Comparison of ENCODE assay signal across 8 cellular contexts in the genomic region with DNA sequence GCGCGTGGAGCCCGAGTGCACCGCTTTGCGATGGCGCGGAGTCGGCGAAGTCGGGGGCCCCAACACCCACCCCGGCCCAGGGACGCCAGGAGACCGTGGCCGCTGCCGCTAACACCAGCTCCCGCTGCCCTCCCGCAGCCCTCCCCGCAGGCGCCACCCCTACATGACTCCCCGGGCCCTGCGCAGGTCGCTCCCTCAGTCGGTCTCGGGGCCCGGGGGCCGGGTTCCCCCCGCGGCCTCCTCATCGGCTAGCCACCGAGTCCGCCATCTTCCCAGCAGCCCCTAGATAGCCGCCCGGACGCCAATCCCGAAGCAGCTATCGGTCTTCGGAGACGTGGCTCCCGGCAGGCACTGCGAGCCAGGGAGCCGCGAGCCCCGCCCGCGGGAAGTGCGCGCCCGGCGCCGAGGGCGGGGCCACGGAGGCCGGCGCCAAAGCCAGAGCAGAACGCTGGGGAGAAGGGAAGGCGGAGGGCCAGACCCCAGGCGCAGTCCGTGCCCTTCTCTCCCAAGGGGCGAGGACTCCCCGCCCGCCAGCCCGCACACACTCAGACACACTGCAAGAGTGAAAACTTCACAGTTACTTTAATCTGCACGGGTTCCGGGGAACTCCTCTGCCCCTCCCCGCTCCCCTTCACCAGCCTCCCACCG. TPM values are rescaled to one million over a fixed set of nuclear protein-coding genes. Genes with fewer than 3 reads are reported as not detected.
DNase-seq lines count a peak whose midpoint lies in the region; TF ChIP-seq lines count a peak whose summit lies in the region.

A gene with protein sequence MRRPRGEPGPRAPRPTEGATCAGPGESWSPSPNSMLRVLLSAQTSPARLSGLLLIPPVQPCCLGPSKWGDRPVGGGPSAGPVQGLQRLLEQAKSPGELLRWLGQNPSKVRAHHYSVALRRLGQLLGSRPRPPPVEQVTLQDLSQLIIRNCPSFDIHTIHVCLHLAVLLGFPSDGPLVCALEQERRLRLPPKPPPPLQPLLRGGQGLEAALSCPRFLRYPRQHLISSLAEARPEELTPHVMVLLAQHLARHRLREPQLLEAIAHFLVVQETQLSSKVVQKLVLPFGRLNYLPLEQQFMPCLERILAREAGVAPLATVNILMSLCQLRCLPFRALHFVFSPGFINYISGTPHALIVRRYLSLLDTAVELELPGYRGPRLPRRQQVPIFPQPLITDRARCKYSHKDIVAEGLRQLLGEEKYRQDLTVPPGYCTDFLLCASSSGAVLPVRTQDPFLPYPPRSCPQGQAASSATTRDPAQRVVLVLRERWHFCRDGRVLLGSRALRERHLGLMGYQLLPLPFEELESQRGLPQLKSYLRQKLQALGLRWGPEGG (minus strand): TSS at position 288 of the 648 bp plus-strand sequence. CDS start 43 bp downstream, at position 245.

- H3K4me3 ChIP-seq in H7 (ENCODE audit: insufficient read depth, low read depth, low read length) (peak within 1 kb of the TSS; percentile 95), MM.1S (ENCODE audit: low read length) (peak within 1 kb of the TSS; percentile 84), neural cell (ENCODE audit: low read length) (peak within 1 kb of the TSS; percentile 91), stomach (peak within 1 kb of the TSS; percentile 74 to 97 (median 94))

- no peak for TF ChIP-seq RAD21 in neural cell (conservative IDR thresholded peaks at IDR 0.05)

- H3K36me3 ChIP-seq in H7 (replicated peaks; ENCODE audit: control insufficient read depth, insufficient read depth, low read length) = no peaks in the 10 kb centered on the region; the same call in 1 of the 2 replicates
- 0 out of 2 replicates have a peak, but pooled peaks cover 3% of the 10 kb centered on the region for H3K36me3 ChIP-seq in MM.1S (replicated peaks; ENCODE audit: insufficient read depth, low read length)
- H3K36me3 ChIP-seq in neural cell (ENCODE audit: insufficient read depth, low read length) = no peaks in the 10 kb centered on the region
- H3K36me3 ChIP-seq in stomach = peaks cover 6 to 22% (median 20%) of the 10 kb centered on the region in 4 donors

- 0 to 1% (median 1%) methylated on average over 19 to 66 of the region's 66 CpGs for WGBS in stomach, 5 donors

- peak within 1 kb of the TSS; percentile 70 for H2AFZ ChIP-seq in MM.1S (ENCODE audit: low read length)
- H2AFZ ChIP-seq in neural cell (ENCODE audit: low read depth, low read length) = peak within 1 kb of the TSS; percentile 51

- no peaks in the 10 kb centered on the region for H3K9me2 ChIP-seq in MM.1S (replicated peaks; ENCODE audit: insufficient read depth, low read length)
- H3K9me2 ChIP-seq in neural cell (ENCODE audit: insufficient read depth, low read length) = no peaks in the 10 kb centered on the region

- H3K27me3 ChIP-seq in H7 (ENCODE audit: control insufficient read depth, insufficient read depth, low read length) (peaks cover 5% of the 10 kb centered on the region; the same call in 1 of the 2 replicates), MM.1S (replicated peaks; ENCODE audit: insufficient read depth, low read length) (no peaks in the 10 kb centered on the region), neural cell (ENCODE audit: insufficient read depth, low read depth, low read length) (no peaks in the 10 kb centered on the region), stomach (no peaks in the 10 kb centered on the region)

- TF ChIP-seq POLR2A in stomach (IDR thresholded peaks at IDR 0.05) = peak in 1 of 4 donors; percentile 41

- intact Hi-C loops in stomach (cut with DNase I; ENCODE audit: low total_unique reads) = no loop called here

- H3K9ac ChIP-seq in MM.1S (ENCODE audit: low read length) = peak within 1 kb of the TSS; percentile 92
- H3K9ac ChIP-seq in neural cell (ENCODE audit: low read length) = peak within 1 kb of the TSS; percentile 85

- TF ChIP-seq EP300 in neural cell (conservative IDR thresholded peaks at IDR 0.05; ENCODE audit: poor library complexity, severe bottlenecking) (peak; percentile 38), stomach (IDR thresholded peaks at IDR 0.05) (no peak)

- no peaks in the 10 kb centered on the region for H3K9me3 ChIP-seq in MM.1S (replicated peaks; ENCODE audit: insufficient read depth, low read length)
- no peaks in the 10 kb centered on the region for H3K9me3 ChIP-seq in neural cell (ENCODE audit: low read length)
- H3K9me3 ChIP-seq in stomach = no peaks in the 10 kb centered on the region

- H3F3A ChIP-seq in MM.1S (ENCODE audit: insufficient read depth, low read length) (peaks cover 16% of the 10 kb centered on the region; the same call in 1 of the 2 replicates), neural cell (ENCODE audit: insufficient read depth, low read length, poor library complexity, severe bottlenecking) (no peaks in the 10 kb centered on the region)

- H3K4me1 ChIP-seq in MM.1S (ENCODE audit: low read length) (peaks cover 22% of the 10 kb centered on the region), stomach (peaks cover 62 to 80% (median 78%) of the 10 kb centered on the region in 4 donors)

- H4K20me1 ChIP-seq in MM.1S (ENCODE audit: insufficient read depth, low read length) (no peaks in the 10 kb centered on the region), neural cell (ENCODE audit: insufficient read depth) (no peaks in the 10 kb centered on the region)

- no peak for TF ChIP-seq CTCF in MM.1S (IDR thresholded peaks at IDR 0.05; ENCODE audit: low read length)
- TF ChIP-seq CTCF in neural cell (IDR thresholded peaks at IDR 0.05; ENCODE audit: poor library complexity, severe bottlenecking) = no peak
- TF ChIP-seq CTCF in stomach (IDR thresholded peaks at IDR 0.05) = no peak

- peak; percentile 94 for DNase-seq in ELF-1 (ENCODE audit: low read depth, low spot score)
- peak; percentile 98 for DNase-seq in H7
- peak; percentile 97 for DNase-seq in MM.1S
- peak; percentile 13 for DNase-seq in SIG-M5 (lab: John Stamatoyannopoulos, UW)
- DNase-seq in activated effector memory CD4-positive, alpha-beta T cell treated with anti-CD3 and anti-CD28 coated beads, Interleukin-2, amount 50 U/mL, for 16 hours = peak; percentile 96
- peak; percentile 80 for DNase-seq in fibroblast of the conjunctiva (ENCODE audit: low read depth)
- DNase-seq in stomach = peak; percentile 92

- H3K4me2 ChIP-seq in MM.1S (ENCODE audit: low read depth, low read length) (peak within 1 kb of the TSS; percentile 71), neural cell (ENCODE audit: low read length) (peak within 1 kb of the TSS; percentile 74)

- H3K27ac ChIP-seq in MM.1S (ENCODE audit: low read length) = peak within 1 kb of the TSS; percentile 45; the same call in 1 of the 2 replicates
- peak within 1 kb of the TSS; percentile 78 for H3K27ac ChIP-seq in neural cell (ENCODE audit: low read length)
- H3K27ac ChIP-seq in stomach = peak within 1 kb of the TSS; percentile 93 to 97 (median 96)

- H3K79me2 ChIP-seq in MM.1S (ENCODE audit: low read length) (peaks cover 52% of the 10 kb centered on the region), neural cell (replicated peaks; ENCODE audit: insufficient read depth, low read length) (peaks cover 13% of the 10 kb centered on the region)

TF ChIP-seq in neural cell, 6 proteins besides CTCF, POLR2A, EP300 and RAD21:
- TF ChIP-seq EZH2 (IDR thresholded peaks at IDR 0.05; ENCODE audit: borderline replicate concordance, insufficient read depth, low read length, poor library complexity, severe bottlenecking) = no peak
- peak; percentile 88 for TF ChIP-seq POLR2AphosphoS5 (IDR thresholded peaks at IDR 0.05)
- TF ChIP-seq, protein P1, sequence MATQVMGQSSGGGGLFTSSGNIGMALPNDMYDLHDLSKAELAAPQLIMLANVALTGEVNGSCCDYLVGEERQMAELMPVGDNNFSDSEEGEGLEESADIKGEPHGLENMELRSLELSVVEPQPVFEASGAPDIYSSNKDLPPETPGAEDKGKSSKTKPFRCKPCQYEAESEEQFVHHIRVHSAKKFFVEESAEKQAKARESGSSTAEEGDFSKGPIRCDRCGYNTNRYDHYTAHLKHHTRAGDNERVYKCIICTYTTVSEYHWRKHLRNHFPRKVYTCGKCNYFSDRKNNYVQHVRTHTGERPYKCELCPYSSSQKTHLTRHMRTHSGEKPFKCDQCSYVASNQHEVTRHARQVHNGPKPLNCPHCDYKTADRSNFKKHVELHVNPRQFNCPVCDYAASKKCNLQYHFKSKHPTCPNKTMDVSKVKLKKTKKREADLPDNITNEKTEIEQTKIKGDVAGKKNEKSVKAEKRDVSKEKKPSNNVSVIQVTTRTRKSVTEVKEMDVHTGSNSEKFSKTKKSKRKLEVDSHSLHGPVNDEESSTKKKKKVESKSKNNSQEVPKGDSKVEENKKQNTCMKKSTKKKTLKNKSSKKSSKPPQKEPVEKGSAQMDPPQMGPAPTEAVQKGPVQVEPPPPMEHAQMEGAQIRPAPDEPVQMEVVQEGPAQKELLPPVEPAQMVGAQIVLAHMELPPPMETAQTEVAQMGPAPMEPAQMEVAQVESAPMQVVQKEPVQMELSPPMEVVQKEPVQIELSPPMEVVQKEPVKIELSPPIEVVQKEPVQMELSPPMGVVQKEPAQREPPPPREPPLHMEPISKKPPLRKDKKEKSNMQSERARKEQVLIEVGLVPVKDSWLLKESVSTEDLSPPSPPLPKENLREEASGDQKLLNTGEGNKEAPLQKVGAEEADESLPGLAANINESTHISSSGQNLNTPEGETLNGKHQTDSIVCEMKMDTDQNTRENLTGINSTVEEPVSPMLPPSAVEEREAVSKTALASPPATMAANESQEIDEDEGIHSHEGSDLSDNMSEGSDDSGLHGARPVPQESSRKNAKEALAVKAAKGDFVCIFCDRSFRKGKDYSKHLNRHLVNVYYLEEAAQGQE (IDR thresholded peaks at IDR 0.05; ENCODE audit: borderline replicate concordance) = peak; percentile 70
- TF ChIP-seq SMC3 (conservative IDR thresholded peaks at IDR 0.05; ENCODE audit: poor library complexity) = no peak
- TF ChIP-seq MXI1 (conservative IDR thresholded peaks at IDR 0.05; ENCODE audit: poor library complexity, severe bottlenecking) = peak; percentile 32
- TF ChIP-seq TAF1 (IDR thresholded peaks at IDR 0.05; ENCODE audit: low read depth) = peak; percentile 59

RNA-seq across cellular contexts. Expression of the gene that starts here (rescaled TPM):
- total RNA-seq in H7 (2014; rRNA removed; shearing (Covaris generic)) = 58.4 and 86.3 TPM in 2 replicates
- polyA plus RNA-seq in neural cell (147 and 182 TPM in 2 replicates), stomach (100 to 1,000 TPM in 2 of 3 donors, 10 to 100 TPM in 1; 70.3 to 149 (median 129) TPM)
- 45.5 and 52.8 TPM in 2 replicates for polyA minus RNA-seq in neural cell
- total RNA-seq in stomach = 100 to 1,000 TPM in 3 of 5 donors, 10 to 100 TPM in 2; 40.0 to 415 (median 116) TPM

Comparison
In these comparisons a context has a peak if more than half of its experiments do, and no peak if none do; other contexts are left out.
1. Peak in every context shown above with its lines: DNase-seq, H3K4me3 ChIP-seq and H3K27ac ChIP-seq.
2. DNase-seq: peak in every context shown above with its lines; median percentile 98 in H7; 97 in MM.1S; 96 in activated effector memory CD4-positive, alpha-beta T cell treated with anti-CD3 and anti-CD28 coated beads, Interleukin-2, amount 50 U/mL, for 16 hours; 94 in ELF-1; 92 in stomach; 80 in fibroblast of the conjunctiva; 13 in SIG-M5.
3. H3K27ac ChIP-seq: peak in every context shown above with its lines; median percentile 96 in stomach; 78 in neural cell; 45 in MM.1S.